In the genomic region with DNA sequence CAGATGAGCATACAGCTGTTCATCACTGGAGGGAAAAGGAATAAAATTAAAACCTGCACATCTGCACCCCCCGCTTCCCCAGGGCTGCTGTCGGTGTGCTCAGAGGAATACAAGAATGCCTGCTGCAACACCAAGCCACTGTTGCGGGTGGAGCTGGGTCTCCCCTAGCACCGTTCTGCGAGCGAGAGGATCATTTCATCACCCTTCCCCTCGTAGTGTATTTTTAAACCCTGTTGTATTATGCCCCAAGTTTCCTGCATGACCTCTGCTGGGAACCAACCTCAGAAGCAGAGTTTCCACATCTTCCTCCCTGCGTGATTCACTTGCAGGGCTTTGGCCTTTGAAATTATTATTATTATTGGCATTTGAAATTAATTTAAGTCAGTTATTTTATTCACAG, we compare ENCODE assay signal across 28 cellular contexts. TPM values are rescaled to one million over a fixed set of nuclear protein-coding genes. Genes with fewer than 3 reads are reported as not detected.
DNase-seq lines count a peak whose midpoint lies in the region; ATAC-seq, FAIRE-seq and TF ChIP-seq lines count a peak whose summit lies in the region.
"Had no signal": no experiment of that assay in that cellular context is flagged by ENCODE, and none has a peak within 500 bp of the region (broad histone marks: within the 10 kb centered on the region; RNA-seq: fewer than 3 reads in every experiment).

No MANE protein-coding gene starts in this region.

- no peak overlapping the region for H2BK120ac ChIP-seq in neuronal stem cell (ENCODE audit: low read depth, low read length)

- FAIRE-seq in D721Med (lab: Jason Lieb, UNC) (no peak), GM12891 (lab: Jason Lieb, UNC) (no peak)
- FAIRE-seq: G401.6 had no signal

- H3K18ac ChIP-seq in neuronal stem cell (ENCODE audit: low read length): peak overlapping the region; percentile 13

- no peak overlapping the region for H2AK5ac ChIP-seq in neuronal stem cell (ENCODE audit: low read depth, low read length)

- no peak overlapping the region for H2BK5ac ChIP-seq in neuronal stem cell (ENCODE audit: low read length)

- H3K4ac ChIP-seq in neuronal stem cell (ENCODE audit: low read length): no peak overlapping the region

- H4K8ac ChIP-seq in neuronal stem cell (ENCODE audit: low read depth, low read length): no peak overlapping the region

- peak; percentile 54 for DNase-seq in HCEC 1CT
- peak; percentile 49 for DNase-seq in NOMO-1 treated with DMSO at 0.1 percent for 48 hours (lab: John Stamatoyannopoulos, UW; ENCODE audit: unreplicated experiment)
- DNase-seq in adipocyte (ENCODE audit: low read depth): no peak
- no peak for DNase-seq in neuronal stem cell (ENCODE audit: low spot score)
- DNase-seq in NCI-H510A treated with DMSO at 0.1 percent for 48 hours (lab: John Stamatoyannopoulos, UW): no peak
- no peak for DNase-seq in D721Med (ENCODE audit: insufficient read length, low spot score)
- DNase-seq in GM12891 (ENCODE audit: insufficient read length, low spot score): no peak
- DNase-seq: activated CD4-positive, alpha-beta T cell treated with anti-CD3 and anti-CD28 coated beads, Interleukin-2, amount 50 U/mL, for 48 hours; activated CD8-positive, alpha-beta memory T cell treated with anti-CD3 and anti-CD28 coated beads, Interleukin-2, amount 50 U/mL, for 48 hours; activated naive CD8-positive, alpha-beta T cell treated with anti-CD3 and anti-CD28 coated beads, Interleukin-2, amount 10 ng/mL, durations not matched to agents 7 days and 5 days; CD8-positive, alpha-beta T cell; cerebellar nuclear complex; DMS153; foreskin keratinocyte; left cardiac atrium; mammary epithelial cell; MG63; NCI-H146; NCI-H510A; NK-92 treated with Interleukin-12 subunit alpha and Interleukin-12 subunit beta, amount 100 ng/mL, for 24 hours; RPMI8226; T-helper 9 cell had no signal

- H3K4me1 ChIP-seq in adipocyte (ENCODE audit: control insufficient read depth, insufficient read depth, low read length): peaks cover 17% of the 10 kb centered on the region
- H3K4me1 ChIP-seq in neuronal stem cell (ENCODE audit: control insufficient read depth in 2 of 2, insufficient read depth in 1 of 2, low read depth in 1 of 2, low read length in 2 of 2): peaks cover 15 to 17% of the 10 kb centered on the region in 2 donors
- H3K4me1 ChIP-seq: foreskin keratinocyte, HAP-1, prostate gland had no signal

- H4K91ac ChIP-seq in neuronal stem cell (ENCODE audit: low read depth, low read length, poor library complexity): no peak overlapping the region

- H2AFZ ChIP-seq in neuronal stem cell (ENCODE audit: low read length): no peak overlapping the region

- no peak overlapping the region for H3K14ac ChIP-seq in neuronal stem cell (ENCODE audit: low read length)

- no peak for ATAC-seq in HG03520 (IDR thresholded peaks at IDR 0.05; ENCODE audit: unreplicated experiment)
- ATAC-seq: activated T-helper 17 cell treated with anti-CD3 and anti-CD28 coated beads, Interleukin-2, amount 50 U/mL, for 72 hours; CD8-positive, alpha-beta T cell; foreskin keratinocyte; left cardiac atrium; SK-N-SH treated with all-trans-retinoic acid at 6 μM for 48 hours had no signal

- TF ChIP-seq POLR2A in GM12891 (IDR thresholded peaks at IDR 0.05; ENCODE audit: low read depth, low read length): no peak

- H3K4me3 ChIP-seq in adipocyte (ENCODE audit: low read length): peak overlapping the region; percentile 5
- no peak overlapping the region for H3K4me3 ChIP-seq in neuronal stem cell (ENCODE audit: low read length in 2 of 2)
- H3K4me3 ChIP-seq: HAP-1, MG63, prostate gland had no signal

- no peaks in the 10 kb centered on the region for H3K9me3 ChIP-seq in adipocyte (ENCODE audit: control insufficient read depth, low read length)
- no peaks in the 10 kb centered on the region for H3K9me3 ChIP-seq in neuronal stem cell (replicated peaks in 1 of 2; ENCODE audit: control insufficient read depth in 2 of 2, insufficient read depth in 1 of 2, low read depth in 1 of 2, low read length in 2 of 2)
- H3K9me3 ChIP-seq: HAP-1, MG63, prostate gland had no signal

- no peak overlapping the region for H3K23ac ChIP-seq in neuronal stem cell (ENCODE audit: low read depth, low read length, poor library complexity)

- H3K27ac ChIP-seq in neuronal stem cell (replicated peaks; ENCODE audit: low read length): no peak overlapping the region
- H3K27ac ChIP-seq: foreskin keratinocyte, prostate gland had no signal

- H3K27me3 ChIP-seq in adipocyte (replicated peaks; ENCODE audit: control insufficient read depth, insufficient read depth, low read length) (no peaks in the 10 kb centered on the region), neuronal stem cell (ENCODE audit: control insufficient read depth in 3 of 3, insufficient read depth in 3 of 3, low read depth in 1 of 3, low read length in 3 of 3) (peaks cover 0 to 32% (median 0%) of the 10 kb centered on the region in 3 experiments)
- H3K27me3 ChIP-seq: MG63 had no signal

- TF ChIP-seq CTCF in D721Med (IDR thresholded peaks at IDR 0.05; ENCODE audit: insufficient read depth, missing control alignments): no peak

- H2BK12ac ChIP-seq in neuronal stem cell (ENCODE audit: low read length): no peak overlapping the region

- H3K4me2 ChIP-seq in neuronal stem cell (ENCODE audit: insufficient read depth, low read length, poor library complexity, severe bottlenecking): no peak overlapping the region

- no peaks in the 10 kb centered on the region for H3K79me1 ChIP-seq in neuronal stem cell (ENCODE audit: low read depth, low read length)

- no CpG with 5 or more reads among the region's 8 CpGs for WGBS in neuronal stem cell (ENCODE audit: extremely low coverage in 2 of 2, insufficient read length in 2 of 2, insufficient replicate concordance in 1 of 2), 2 donors

- no peak overlapping the region for H3K9ac ChIP-seq in adipocyte (ENCODE audit: low read length)
- no peak overlapping the region for H3K9ac ChIP-seq in neuronal stem cell (ENCODE audit: low read depth, low read length, poor library complexity)

- H3K36me3 ChIP-seq in adipocyte (ENCODE audit: control insufficient read depth, insufficient read depth, low read length, severe bottlenecking): peaks cover 4% of the 10 kb centered on the region
- H3K36me3 ChIP-seq in neuronal stem cell (replicated peaks in 1 of 2; ENCODE audit: control insufficient read depth in 2 of 2, insufficient read depth in 2 of 2, low read length in 2 of 2): peaks cover 2 to 4% of the 10 kb centered on the region in 2 donors
- H3K36me3 ChIP-seq: HAP-1, MG63, prostate gland had no signal

- H2BK15ac ChIP-seq in neuronal stem cell (ENCODE audit: low read length): no peak overlapping the region

TF ChIP-seq in GM12891, 5 proteins besides CTCF, POLR2A, EP300 and RAD21:
- no peak for TF ChIP-seq PAX5 (IDR thresholded peaks at IDR 0.05; ENCODE audit: insufficient read depth, low read length, severe bottlenecking)
- no peak for TF ChIP-seq TAF1 (IDR thresholded peaks at IDR 0.05; ENCODE audit: low read depth, low read length)
- no peak for TF ChIP-seq POLR2AphosphoS5 (IDR thresholded peaks at IDR 0.05; ENCODE audit: low read depth, low read length)
- no peak for TF ChIP-seq SPI1 (IDR thresholded peaks at IDR 0.05; ENCODE audit: low read depth, low read length)
- no peak for TF ChIP-seq POU2F2 (IDR thresholded peaks at IDR 0.05; ENCODE audit: low read depth, low read length)

RNA-seq across cellular contexts. Expression of a gene that starts 25.9 kb away (rescaled TPM):
- polyA plus RNA-seq in neuronal stem cell (2013, experiment 1 of 2): 0.74 TPM
- polyA plus RNA-seq in neuronal stem cell (2013, experiment 2 of 2): 0.71 TPM
- 0.03 TPM for polyA plus RNA-seq in GM12891 (2012; ENCODE audit: low read depth, missing spikeins)
- polyA plus RNA-seq: foreskin keratinocyte, mammary epithelial cell had no signal

Comparison
In these comparisons a context has a peak if more than half of its experiments do, and no peak if none do; other contexts are left out.
1. DNase-seq: peak in HCEC 1CT (single experiment) and NOMO-1 treated with DMSO at 0.1 percent for 48 hours (single experiment); none in adipocyte (single experiment), neuronal stem cell (single experiment), NCI-H510A treated with DMSO at 0.1 percent for 48 hours (single experiment), D721Med (single experiment) and GM12891 (single experiment).